In the genomic region with DNA sequence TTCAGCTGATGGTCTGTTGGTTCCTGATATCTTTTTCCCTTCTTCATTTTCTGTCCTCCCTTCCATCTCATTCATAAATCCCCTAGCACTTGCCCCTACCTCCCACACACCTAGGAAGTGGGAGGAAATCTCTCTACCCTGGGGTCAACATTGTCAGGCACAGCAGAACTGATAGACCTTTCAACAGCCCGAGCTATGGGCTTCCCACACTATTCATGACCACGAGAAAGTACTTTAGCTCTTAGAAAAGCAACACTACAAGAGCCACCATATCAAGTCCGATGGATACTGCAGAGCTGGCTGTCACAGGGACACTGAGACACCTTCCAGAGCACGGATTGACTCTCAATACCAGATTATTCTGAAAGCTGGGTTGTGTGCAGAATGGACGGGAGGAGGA, we compare ENCODE assay signal across 19 cellular contexts.
"Had no signal": no experiment of that assay in that cellular context is flagged by ENCODE, and none has a peak within 500 bp of the region (broad histone marks: within the 10 kb centered on the region; RNA-seq: fewer than 3 reads in every experiment).

No MANE protein-coding gene starts in this region.

- H3K4me1 ChIP-seq: ascending aorta, body of pancreas, SJCRH30 had no signal

- ATAC-seq: activated CD4-positive, CD25-positive, alpha-beta regulatory T cell treated with anti-CD3 and anti-CD28 coated beads, Interleukin-2, amount 50 U/mL, for 24 hours; activated CD8-positive, alpha-beta T cell treated with anti-CD3 and anti-CD28 coated beads for 36 hours; body of pancreas had no signal

- H3K9me2 ChIP-seq: SK-N-SH had no signal

- H3K36me3 ChIP-seq: ascending aorta, MG63, SJCRH30 had no signal

- H3K27me3 ChIP-seq: ascending aorta, body of pancreas, MG63, SJCRH30 had no signal

- FAIRE-seq: RCC 7860 had no signal

- H3K4me2 ChIP-seq: SK-N-SH had no signal

- H3K4me3 ChIP-seq: ascending aorta, body of pancreas, MG63, SJCRH30 had no signal

- H3K27ac ChIP-seq: ascending aorta, body of pancreas, SJCRH30 had no signal

- H3K9me3 ChIP-seq: ascending aorta, body of pancreas, MG63, SJCRH30, SK-N-SH had no signal

- H3K9ac ChIP-seq: SK-N-SH had no signal

- DNase-seq: activated CD4-positive, alpha-beta T cell treated with anti-CD3 and anti-CD28 coated beads for 4 hours; activated CD8-positive, alpha-beta memory T cell treated with anti-CD3 and anti-CD28 coated beads, Interleukin-2, amount 50 U/mL, for 4 hours; activated CD8-positive, alpha-beta T cell treated with anti-CD3 and anti-CD28 coated beads for 36 hours; amniotic stem cell; body of pancreas; MG63; MV-4-11; NCI-H1092 treated with DMSO at 0.1 percent for 48 hours; NCI-H1436; NCI-H1694 treated with DMSO at 0.1 percent for 48 hours; NCI-H2029 treated with DMSO at 0.1 percent for 48 hours; NCI-H345; NCI-H510A; NCI-H69; SJCRH30; SK-N-SH had no signal
